Comparison of ENCODE assay signal across 8 cellular contexts in the genomic region with DNA sequence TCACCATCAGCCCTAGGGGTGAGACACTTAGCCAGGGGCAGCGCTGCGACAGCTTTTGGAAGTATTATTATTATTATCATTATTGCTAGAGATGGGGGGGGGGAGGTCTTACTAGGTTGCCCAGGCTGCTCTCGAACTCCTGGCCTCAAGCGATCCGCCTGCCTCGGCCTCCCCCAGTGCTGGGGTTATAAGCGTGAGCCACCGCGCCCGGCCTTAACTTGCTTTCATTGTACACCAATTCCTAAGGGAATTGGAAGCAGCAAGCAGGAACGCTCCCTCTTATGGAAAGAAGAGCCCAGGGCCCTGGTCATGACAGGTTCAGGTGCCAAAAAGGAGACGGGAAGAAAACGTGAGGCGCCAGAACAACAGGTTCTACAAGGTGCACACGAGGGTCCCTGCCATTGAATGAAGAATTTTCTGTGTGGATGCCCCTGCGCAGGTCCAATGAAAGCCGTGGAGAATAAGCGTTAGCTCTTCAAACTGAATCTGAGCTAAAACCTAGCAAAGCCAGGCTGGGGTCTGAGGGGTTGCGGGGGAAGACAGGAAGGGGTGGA. TPM values are rescaled to one million over a fixed set of nuclear protein-coding genes. Genes with fewer than 3 reads are reported as not detected.
DNase-seq lines count a peak whose midpoint lies in the region; ATAC-seq and TF ChIP-seq lines count a peak whose summit lies in the region.

No MANE protein-coding gene starts in this region.

- no peak overlapping the region for H3K9ac ChIP-seq in PC-3 (ENCODE audit: low read length)
- H3K9ac ChIP-seq in skeletal muscle tissue (ENCODE audit: low read depth in 1 of 3, low read length in 3 of 3), result no peak overlapping the region

- H3K4me1 ChIP-seq in PC-3 (ENCODE audit: insufficient read depth, low read length) (peaks cover 23% of the 10 kb centered on the region), skeletal muscle tissue (ENCODE audit: control insufficient read depth in 3 of 3, insufficient read depth in 3 of 3, low read length in 3 of 3) (peaks cover 25 to 41% (median 26%) of the 10 kb centered on the region in 3 donors)

- peak; percentile 40 for DNase-seq in NCI-H2107 treated with DMSO at 0.1 percent for 48 hours (lab: John Stamatoyannopoulos, UW; ENCODE audit: unreplicated experiment)
- DNase-seq in NCI-H2107 (lab: John Stamatoyannopoulos, UW), result no peak
- DNase-seq in PC-3, result peak; percentile 9
- DNase-seq in epithelial cell of esophagus (ENCODE audit: low read depth), result peak; percentile 19
- DNase-seq in AML-193 (lab: John Stamatoyannopoulos, UW), result no peak

- peaks cover 45% of the 10 kb centered on the region for H3K79me2 ChIP-seq in PC-3 (ENCODE audit: low read length)

- no peak overlapping the region for H3K27ac ChIP-seq in PC-3 (ENCODE audit: low read length)
- no peak overlapping the region for H3K27ac ChIP-seq in skeletal muscle tissue (ENCODE audit: low read depth, low read length)

- intact Hi-C loops in PC-3 (cut with micrococcal nuclease), result loop anchor here (10.0 kb wide), 1 partner anchor 898 kb away; no protein-coding TSS in a partner anchor

- H3K4me2 ChIP-seq in PC-3 (ENCODE audit: low read length), result peak overlapping the region; percentile 57

- H4K20me1 ChIP-seq in PC-3 (ENCODE audit: low read length), result peaks cover 38% of the 10 kb centered on the region

- H3F3A ChIP-seq in PC-3 (ENCODE audit: low read length, unreplicated experiment), result no peaks in the 10 kb centered on the region

- H2AFZ ChIP-seq in PC-3 (ENCODE audit: low read length), result peak overlapping the region; percentile 52; the same call in 1 of the 2 replicates

- no peaks in the 10 kb centered on the region for H3K9me2 ChIP-seq in PC-3 (replicated peaks; ENCODE audit: low read length)

- no TSS peak for BruUV-seq in PC-3 (replicated peaks; lab: Mats Ljungman, UMichigan)

- POLR2A ChIA-PET in PC-3 (lab: Charles Lee; ENCODE audit: unreplicated experiment), result interaction anchor here (0.6 kb wide), 2 partner anchors 568 to 587 kb away, joined by 3 to 4 read pairs; no protein-coding TSS in a partner anchor

- H3K36me3 ChIP-seq in PC-3 (ENCODE audit: low read depth, low read length), result peaks cover 35% of the 10 kb centered on the region
- peaks cover 14 to 23% (median 17%) of the 10 kb centered on the region in 3 donors for H3K36me3 ChIP-seq in skeletal muscle tissue (ENCODE audit: control insufficient read depth in 3 of 3, insufficient read depth in 3 of 3, low read length in 3 of 3)

- H3K4me3 ChIP-seq in PC-3 (ENCODE audit: low read length) (peak overlapping the region; percentile 96; the same call in 1 of the 2 replicates), epithelial cell of esophagus (ENCODE audit: low read length) (peak overlapping the region; percentile 98), skeletal muscle tissue (ENCODE audit: low read length in 3 of 3) (peak overlapping the region in 2 of 3 donors; percentile 35 to 79)

- H3K27me3 ChIP-seq in PC-3 (ENCODE audit: low read length), result peaks cover 33% of the 10 kb centered on the region
- H3K27me3 ChIP-seq in skeletal muscle tissue (ENCODE audit: control insufficient read depth in 3 of 3, insufficient read depth in 3 of 3, low read length in 3 of 3), result peaks cover 10 to 35% (median 16%) of the 10 kb centered on the region in 3 donors

- CTCF ChIA-PET in PC-3 (lab: Charles Lee), result interaction anchor here (0.6 to 0.7 kb wide), 2 partner anchors 113 to 368 kb away, joined by 10 to 14 read pairs; no protein-coding TSS in a partner anchor

- ATAC-seq in PC-3, result peak; percentile 1; the same call in 1 of the 2 replicates
- no peak for ATAC-seq in HG02852 (IDR thresholded peaks at IDR 0.05; ENCODE audit: unreplicated experiment)
- no peak for ATAC-seq in GM19324 (IDR thresholded peaks at IDR 0.05; ENCODE audit: low FRiP score, unreplicated experiment)

- H3K9me3 ChIP-seq in PC-3 (ENCODE audit: low read length) (no peaks in the 10 kb centered on the region), skeletal muscle tissue (ENCODE audit: control insufficient read depth in 3 of 3, low read length in 3 of 3) (no peaks in the 10 kb centered on the region)

- TF ChIP-seq CTCF in PC-3 (conservative IDR thresholded peaks at IDR 0.05; ENCODE audit: low read depth, low read length) (no peak), epithelial cell of esophagus (IDR thresholded peaks at IDR 0.05; ENCODE audit: insufficient read depth, low read depth, low read length, missing control alignments) (no peak)

RNA-seq across cellular contexts. Expression of a gene that starts 0.5 kb away (rescaled TPM):
- total RNA-seq in PC-3 (2014; rRNA removed) (2,878 and 3,689 TPM in 2 replicates), skeletal muscle tissue (4,876 TPM)

RNA-seq across cellular contexts. Expression of a gene that starts 10.4 kb away (rescaled TPM):
- total RNA-seq in PC-3 (2014; rRNA removed) (17.6 and 21.0 TPM in 2 replicates), skeletal muscle tissue (34.4 TPM)

Comparison
In these comparisons a context has a peak if more than half of its experiments do, and no peak if none do; other contexts are left out.
1. DNase-seq: peak in NCI-H2107 treated with DMSO at 0.1 percent for 48 hours (single experiment), PC-3 (single experiment) and epithelial cell of esophagus (single experiment); none in NCI-H2107 (single experiment) and AML-193 (0 of 2).
2. Peak in every context shown above with its lines, with median percentiles within 50 percentile points of each other: H3K4me3 ChIP-seq.